In genomic region chr1:170156594-170156993, GRCh38 we compare ENCODE assay signal across 21 cellular contexts. TPM values are rescaled to one million over a fixed set of nuclear protein-coding genes. Genes with fewer than 3 reads are reported as not detected.
DNase-seq lines count a peak whose midpoint lies in the region; TF ChIP-seq lines count a peak whose summit lies in the region.
"Had no signal": no experiment of that assay in that cellular context is flagged by ENCODE, and none has a peak within 500 bp of the region (broad histone marks: within the 10 kb centered on the region; RNA-seq: fewer than 3 reads in every experiment).

No MANE protein-coding gene starts in this region.

- H3K79me1 ChIP-seq in trophoblast cell (ENCODE audit: low read length), result no peaks in the 10 kb centered on the region

- H3K18ac ChIP-seq in trophoblast cell (ENCODE audit: low read length), result no peak overlapping the region

- no peaks in the 10 kb centered on the region for H3K27me3 ChIP-seq in trophoblast cell (ENCODE audit: insufficient read depth, low read length)
- H3K27me3 ChIP-seq: BE2C had no signal

- WGBS in trophoblast cell (ENCODE audit: extremely low coverage, insufficient coverage, insufficient read length), result no CpG with 5 or more reads among the region's 2 CpGs

- H4K12ac ChIP-seq in trophoblast cell (ENCODE audit: low read depth, low read length), result no peak overlapping the region

- H2AK5ac ChIP-seq in trophoblast cell (ENCODE audit: low read length), result no peak overlapping the region

- H3K4me1 ChIP-seq in trophoblast cell (ENCODE audit: control insufficient read depth in 1 of 2, insufficient read depth in 2 of 2, low read length in 2 of 2), result no peaks in the 10 kb centered on the region
- H3K4me1 ChIP-seq: A549, BE2C had no signal

- H4K8ac ChIP-seq in trophoblast cell (ENCODE audit: low read depth, low read length), result no peak overlapping the region

- no peak overlapping the region for H2AFZ ChIP-seq in trophoblast cell (ENCODE audit: insufficient read depth, low read length, poor library complexity)

- peaks cover 3% of the 10 kb centered on the region for H3K9me3 ChIP-seq in trophoblast cell (ENCODE audit: insufficient read depth, low read depth, low read length)
- H3K9me3 ChIP-seq: A549, BE2C had no signal

- H3K27ac ChIP-seq in RWPE1 (no peak overlapping the region), trophoblast cell (ENCODE audit: low read depth, low read length) (no peak overlapping the region)
- H3K27ac ChIP-seq: A549, C4-2B had no signal

- no peak for TF ChIP-seq CTCF in RWPE1 (conservative IDR thresholded peaks at IDR 0.05; ENCODE audit: low read depth)

- H2BK120ac ChIP-seq in trophoblast cell (ENCODE audit: insufficient read depth, low read length, poor library complexity), result no peak overlapping the region

- POLR2A ChIA-PET in RWPE1 (lab: Yijun Ruan, JAX; ENCODE audit: low non-redundant PET), result no interaction called here

- CTCF ChIA-PET in RWPE1 (lab: Yijun Ruan, JAX), result interaction anchor here (0.6 kb wide), 1 partner anchor 16 kb away, joined by 4 read pairs; no protein-coding TSS in a partner anchor

- peak; percentile 83 for DNase-seq in NCI-H1092 treated with DMSO at 0.1 percent for 48 hours (lab: John Stamatoyannopoulos, UW)
- DNase-seq in NCI-H2107 (lab: John Stamatoyannopoulos, UW), result peak; percentile 79
- DNase-seq in NCI-H748 (lab: John Stamatoyannopoulos, UW; ENCODE audit: unreplicated experiment), result peak; percentile 62
- peak; percentile 33 for DNase-seq in myocyte (ENCODE audit: low read depth)
- DNase-seq in kidney glomerular epithelial cell (lab: John Stamatoyannopoulos, UW), result no peak
- DNase-seq in RWPE1 (ENCODE audit: low spot score), result no peak
- no peak for DNase-seq in activated CD8-positive, alpha-beta memory T cell treated with anti-CD3 and anti-CD28 coated beads, Interleukin-2, amount 50 U/mL, for 48 hours
- DNase-seq in trophoblast cell, result no peak
- DNase-seq: BE2C; CD4-positive, alpha-beta memory T cell; COR-L47; DMS153; DMS79 treated with DMSO at 0.1 percent for 48 hours; EL; GOT3; H9; HFFc6 had no signal

- no peak overlapping the region for H3K23ac ChIP-seq in trophoblast cell (ENCODE audit: low read length)

- H3K4me2 ChIP-seq in trophoblast cell (ENCODE audit: low read length), result no peak overlapping the region
- H3K4me2 ChIP-seq: A549 had no signal

- no peaks in the 10 kb centered on the region for H3K79me2 ChIP-seq in trophoblast cell (ENCODE audit: control insufficient read depth, insufficient read depth, low read length, poor library complexity)

- H3K36me3 ChIP-seq in trophoblast cell (ENCODE audit: control insufficient read depth in 1 of 2, insufficient read depth in 2 of 2, low read length in 2 of 2), result no peaks in the 10 kb centered on the region
- H3K36me3 ChIP-seq: BE2C had no signal

- H2BK5ac ChIP-seq in trophoblast cell (ENCODE audit: low read depth, low read length, poor library complexity), result no peak overlapping the region

- no peak overlapping the region for H4K91ac ChIP-seq in trophoblast cell (ENCODE audit: low read depth, low read length)

- no peak overlapping the region for H3K4ac ChIP-seq in trophoblast cell (ENCODE audit: low read depth, low read length)

- no peak overlapping the region for H2BK12ac ChIP-seq in trophoblast cell (ENCODE audit: low read length)

- no peak overlapping the region for H3K9ac ChIP-seq in trophoblast cell (ENCODE audit: low read length)

- no peak overlapping the region for H3K14ac ChIP-seq in trophoblast cell (ENCODE audit: low read length)

- no peak overlapping the region for H3K4me3 ChIP-seq in trophoblast cell (ENCODE audit: low read depth, low read length)
- H3K4me3 ChIP-seq: A549 had no signal

RNA-seq across cellular contexts. Expression of gene NTMT2, which starts 10.8 kb away (rescaled TPM):
- total RNA-seq in myocyte, result not detected in 2 replicates
- 0.15 TPM for polyA plus RNA-seq in myocyte (2012)
- not detected in 2 replicates for polyA plus RNA-seq in trophoblast cell (2013)
- total RNA-seq: CD4-positive, alpha-beta memory T cell; HepG2; HFFc6 had no signal
- polyA plus RNA-seq: A549; AG04450; CD4-positive, alpha-beta memory T cell; HepG2 had no signal

Comparison
In these comparisons a context has a peak if more than half of its experiments do, and no peak if none do; other contexts are left out.
1. DNase-seq: peak in NCI-H1092 treated with DMSO at 0.1 percent for 48 hours (single experiment), NCI-H2107 (single experiment), NCI-H748 (single experiment) and myocyte (single experiment); none in kidney glomerular epithelial cell (single experiment), RWPE1 (single experiment), activated CD8-positive, alpha-beta memory T cell treated with anti-CD3 and anti-CD28 coated beads, Interleukin-2, amount 50 U/mL, for 48 hours (single experiment) and trophoblast cell (0 of 2).